ENCODE assay signal across 17 cellular contexts in the genomic region with DNA sequence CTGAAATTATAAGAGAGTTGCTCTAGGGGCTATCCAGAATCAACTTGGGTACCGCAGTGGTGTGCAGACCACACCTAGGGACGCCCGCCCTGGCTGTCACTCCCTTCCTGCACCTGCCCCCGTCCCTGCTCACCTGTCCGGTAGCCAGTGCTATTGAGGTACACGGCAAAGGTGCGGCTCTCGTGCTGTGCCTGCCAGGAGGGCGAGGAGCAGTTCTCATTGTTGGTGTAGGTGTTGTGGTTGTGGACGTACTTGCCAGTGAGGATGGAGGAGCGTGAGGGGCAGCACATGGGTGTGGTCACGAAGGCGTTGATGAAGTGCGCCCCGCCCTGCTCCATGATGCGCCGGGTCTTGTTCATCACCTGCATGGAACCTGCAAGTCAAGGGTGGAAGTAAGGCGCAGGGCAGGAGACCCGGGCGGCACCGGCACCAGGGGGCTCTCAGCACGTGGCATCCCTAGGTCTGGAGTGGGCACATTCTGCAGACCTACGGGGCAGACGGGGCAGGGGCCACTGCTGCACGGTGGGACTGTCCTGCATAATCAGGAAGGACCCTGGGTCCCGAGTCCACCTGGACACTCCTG. TPM values are rescaled to one million over a fixed set of nuclear protein-coding genes. Genes with fewer than 3 reads are reported as not detected.
DNase-seq lines count a peak whose midpoint lies in the region; ATAC-seq, FAIRE-seq and TF ChIP-seq lines count a peak whose summit lies in the region.
"Had no signal": no experiment of that assay in that cellular context is flagged by ENCODE, and none has a peak within 500 bp of the region (broad histone marks: within the 10 kb centered on the region; RNA-seq: fewer than 3 reads in every experiment).

No MANE protein-coding gene starts in this region.

- H3K4me3 ChIP-seq in HepG2 (replicated peaks in 1 of 3; ENCODE audit: insufficient read depth in 1 of 3, low read depth in 2 of 3, low read length in 3 of 3) (no peak overlapping the region), spleen (peak overlapping the region in 1 of 8 donors; percentile 49)
- H3K4me3 ChIP-seq: HAP-1 had no signal

- POLR2A ChIA-PET in RWPE1 (lab: Yijun Ruan, JAX; ENCODE audit: low non-redundant PET) (no interaction called here), HepG2 (lab: Yijun Ruan, JAX) (no interaction called here)

- H2AFZ ChIP-seq in HepG2 (ENCODE audit: low read length): no peak overlapping the region

- no peak overlapping the region for H3K9ac ChIP-seq in HepG2 (ENCODE audit: insufficient read depth, low read depth, low read length)

- H3K27me3 ChIP-seq in HepG2 (ENCODE audit: control insufficient read depth in 1 of 2, insufficient read depth in 2 of 2, low read length in 2 of 2) (no peaks in the 10 kb centered on the region), spleen (replicated peaks in 1 of 7) (peaks cover 0 to 7% (median 0%) of the 10 kb centered on the region in 7 donors)

- H3K4me1 Mint-ChIP-seq in T-helper 17 cell: peaks cover 2% of the 10 kb centered on the region
- H3K4me1 Mint-ChIP-seq: CD4-positive, alpha-beta memory T cell had no signal

- CTCF ChIA-PET in RWPE1 (lab: Yijun Ruan, JAX): no interaction called here
- CTCF ChIA-PET in HepG2 (lab: Yijun Ruan, JAX; ENCODE audit: low intra/inter-chr PET ratio, low total read pairs): no interaction called here

- ATAC-seq in Right ventricle myocardium superior (ENCODE audit: poor library complexity): no peak
- ATAC-seq in Right ventricle myocardium inferior: no peak
- ATAC-seq in HepG2: no peak
- ATAC-seq in GM19467 (IDR thresholded peaks at IDR 0.05; ENCODE audit: unreplicated experiment): no peak
- no peak for ATAC-seq in T-helper 17 cell

- DNase-seq in Right ventricle myocardium superior: peak; percentile 29
- DNase-seq in Right ventricle myocardium inferior (ENCODE audit: missing footprints): no peak
- no peak for DNase-seq in RWPE1 (ENCODE audit: low spot score)
- DNase-seq in HepG2 (ENCODE audit: low spot score): no peak
- no peak for DNase-seq in spleen
- DNase-seq in mesenteric fat pad (ENCODE audit: low spot score): no peak
- DNase-seq in T-helper 17 cell: no peak
- DNase-seq: ACHN; CD4-positive, alpha-beta memory T cell; DMS79 treated with DMSO at 0.1 percent for 48 hours; EL; GOT3; IMR-90 had no signal

- TF ChIP-seq POLR2A in HepG2 (IDR thresholded peaks at IDR 0.05; ENCODE audit: insufficient read depth in 1 of 2, low read depth in 2 of 2, low read length in 2 of 2) (no peak), spleen (IDR thresholded peaks at IDR 0.05) (no peak)

- no peak for TF ChIP-seq CTCF in RWPE1 (conservative IDR thresholded peaks at IDR 0.05; ENCODE audit: low read depth)
- no peak for TF ChIP-seq CTCF in HepG2 (CRISPR knock-in tag; IDR thresholded peaks at IDR 0.05)
- TF ChIP-seq CTCF in spleen (IDR thresholded peaks at IDR 0.05 in 8 of 11, conservative IDR thresholded peaks at IDR 0.05 in 3 of 11): no peak

- H3K27ac ChIP-seq in RWPE1 (peak overlapping the region; percentile 56), HepG2 (ENCODE audit: extremely low read length, insufficient read depth, low read length) (no peak overlapping the region), spleen (peak overlapping the region in 6 of 8 donors; percentile 41 to 87 (median 62))

- H3K79me2 ChIP-seq in HepG2 (ENCODE audit: insufficient read depth, low read length): no peaks in the 10 kb centered on the region

- in situ Hi-C loops in HepG2 (cut with HindIII; ENCODE audit: extremely low pct_ligation_motif_present, low pct_unique_long_range_greater_than_20kb): no loop called here

- H3K4me2 ChIP-seq in HepG2 (ENCODE audit: low read depth, low read length): no peak overlapping the region

- H3K27ac Mint-ChIP-seq in T-helper 17 cell: no peak overlapping the region

- no peak for FAIRE-seq in HepG2 (lab: Jason Lieb, UNC)
- FAIRE-seq: G401.6, GM12891 had no signal

- intact Hi-C loops in Right ventricle myocardium superior (cut with DNase I) (no loop called here), Right ventricle myocardium inferior (cut with DNase I) (no loop called here), HepG2 (cut with micrococcal nuclease; ENCODE audit: unreplicated experiment) (no loop called here), spleen (cut with DNase I; ENCODE audit: low total_unique reads) (no loop called here)

- H3K4me3 Mint-ChIP-seq in T-helper 17 cell: no peak overlapping the region
- H3K4me3 Mint-ChIP-seq: CD4-positive, alpha-beta memory T cell had no signal

- TF ChIP-seq EP300 in HepG2 (IDR thresholded peaks at IDR 0.05; ENCODE audit: low read depth in 2 of 2, low read length in 2 of 2) (no peak), HepG2 (CRISPR knock-in tag; IDR thresholded peaks at IDR 0.05; ENCODE audit: borderline replicate concordance) (no peak)

- H3K9me3 ChIP-seq in HepG2 (ENCODE audit: low read length): no peaks in the 10 kb centered on the region
- no peaks in the 10 kb centered on the region for H3K9me3 ChIP-seq in spleen
- H3K9me3 ChIP-seq in T-helper 17 cell (ENCODE audit: control insufficient read depth, low read length, poor library complexity, severe bottlenecking): no peaks in the 10 kb centered on the region
- H3K9me3 ChIP-seq: HAP-1 had no signal

- H3K36me3 ChIP-seq in HepG2 (replicated peaks in 1 of 2; ENCODE audit: control insufficient read depth in 1 of 2, insufficient read depth in 2 of 2, low read length in 2 of 2) (0 out of 5 replicates have a peak, but pooled peaks cover 0 to 1% of the 10 kb centered on the region in 2 experiments), spleen (no peaks in the 10 kb centered on the region)
- H3K36me3 ChIP-seq: HAP-1 had no signal

- 88% methylated on average over 26 of the region's 26 CpGs for WGBS in HepG2 (ENCODE audit: low lambda C conversion rate)
- 93 to 97% (median 94%) methylated on average over 26 of the region's 26 CpGs for whole genome bisulfite sequencing in spleen, 5 donors

- no peaks in the 10 kb centered on the region for H3K36me3 Mint-ChIP-seq in T-helper 17 cell (ENCODE audit: low read depth)
- H3K36me3 Mint-ChIP-seq: CD4-positive, alpha-beta memory T cell had no signal

- H3K4me1 ChIP-seq in HepG2 (ENCODE audit: insufficient read depth, low read length) (no peaks in the 10 kb centered on the region), spleen (peaks cover 0 to 37% (median 4%) of the 10 kb centered on the region in 6 donors)
- H3K4me1 ChIP-seq: HAP-1 had no signal

- H4K20me1 ChIP-seq in HepG2 (ENCODE audit: insufficient read depth, low read length): no peaks in the 10 kb centered on the region

- no peak for TF ChIP-seq RAD21 in HepG2 (CRISPR knock-in tag; IDR thresholded peaks at IDR 0.05)

- no TSS peak for BruUV-seq in HepG2 (replicated peaks; lab: Mats Ljungman, UMichigan)

- H3K27me3 Mint-ChIP-seq in T-helper 17 cell: peaks cover 22% of the 10 kb centered on the region

TF ChIP-seq in HepG2, 621 proteins besides CTCF, POLR2A, EP300 and RAD21 (continues in another document):
- TF ChIP-seq ASH2L (IDR thresholded peaks at IDR 0.05; ENCODE audit: insufficient read length, low read depth, low read length) (no peak), ZNF280B (CRISPR knock-in tag; IDR thresholded peaks at IDR 0.05; ENCODE audit: borderline replicate concordance) (peak; percentile 60; the same call in 1 of the 2 replicates)

RNA-seq across cellular contexts. Expression of gene SULF2, which starts 48.6 kb away (rescaled TPM):
- total RNA-seq in Right ventricle myocardium superior: 32.0 TPM
- 29.5 TPM for total RNA-seq in Right ventricle myocardium inferior
- total RNA-seq in HepG2 (2016; rRNA removed; fragmentation: Illumina TruSeq; extraction: Trizol): 29.1 and 50.9 TPM in 2 replicates
- total RNA-seq in HepG2 (2016; cell fraction: cytosol; rRNA removed; fragmentation: Illumina TruSeq; extraction: Trizol; ENCODE audit: low read depth): 7.4 and 9.2 TPM in 2 replicates
- total RNA-seq in HepG2 (2016; cell fraction: insoluble cytoplasmic fraction; rRNA removed; fragmentation: Illumina TruSeq; extraction: Trizol): 22.2 and 47.3 TPM in 2 replicates
- total RNA-seq in HepG2 (2016; cell fraction: membrane; rRNA removed; fragmentation: Illumina TruSeq; extraction: Trizol): 23.9 and 29.0 TPM in 2 replicates
- total RNA-seq in HepG2 (2016; cell fraction: nucleus; rRNA removed; fragmentation: Illumina TruSeq; extraction: Trizol): 55.3 and 65.2 TPM in 2 replicates
- polyA plus RNA-seq in HepG2 (2011; rRNA removed): 7.2 and 9.3 TPM in 2 replicates
- 9.3 and 12.6 TPM in 2 replicates for polyA plus RNA-seq in HepG2 (2011; cell fraction: cytosol; rRNA removed)
- polyA plus RNA-seq in HepG2 (2011; cell fraction: nucleus; rRNA removed): 21.3 and 25.5 TPM in 2 replicates
- polyA plus RNA-seq in HepG2 (2012): 5.1 and 11.0 TPM in 2 replicates
- polyA plus RNA-seq in HepG2 (2016; cell fraction: cytosol; fragmentation: Illumina TruSeq; extraction: Trizol; ENCODE audit: low read depth): 10.7 and 10.8 TPM in 2 replicates
- 33.7 and 34.1 TPM in 2 replicates for polyA plus RNA-seq in HepG2 (2016; cell fraction: insoluble cytoplasmic fraction; fragmentation: Illumina TruSeq; extraction: Trizol; ENCODE audit: low read depth)
- 22.4 and 24.8 TPM in 2 replicates for polyA plus RNA-seq in HepG2 (2016; cell fraction: membrane; fragmentation: Illumina TruSeq; extraction: Trizol; ENCODE audit: low read depth)
- 96.6 and 101 TPM in 2 replicates for polyA plus RNA-seq in HepG2 (2016; cell fraction: nucleus; fragmentation: Illumina TruSeq; extraction: Trizol; ENCODE audit: insufficient read depth, low read depth)
- 51.1 TPM in 1 of 2 replicates, not detected in the other for polyA minus RNA-seq in HepG2 (2011; rRNA and poly(A)+ RNA removed; ENCODE audit: low replicate concordance)
- 16.7 and 17.7 TPM in 2 replicates for polyA minus RNA-seq in HepG2 (2011; cell fraction: cytosol; rRNA and poly(A)+ RNA removed)
- polyA minus RNA-seq in HepG2 (2011; cell fraction: nucleus; rRNA and poly(A)+ RNA removed): 11.1 and 13.5 TPM in 2 replicates
- 10 to 100 TPM in 6 of 7 donors, 1 to 10 TPM in 1; 9.3 to 49.1 (median 18.3) TPM for total RNA-seq in spleen
- polyA plus RNA-seq in spleen: 10 to 100 TPM in 1 of 3 donors, 1 to 10 TPM in 2; 5.5 to 24.6 (median 9.4) TPM
- 68.7 TPM for total RNA-seq in mesenteric fat pad
- total RNA-seq in T-helper 17 cell: 1 to 10 TPM; 4.2 to 6.5 TPM
